ENCODE assay signal across 21 cellular contexts in genomic region chr6:44110966-44111365, GRCh38. TPM values are rescaled to one million over a fixed set of nuclear protein-coding genes. Genes with fewer than 3 reads are reported as not detected.
DNase-seq lines count a peak whose midpoint lies in the region; ATAC-seq, FAIRE-seq and TF ChIP-seq lines count a peak whose summit lies in the region.
"Had no signal": no experiment of that assay in that cellular context is flagged by ENCODE, and none has a peak within 500 bp of the region (broad histone marks: within the 10 kb centered on the region; RNA-seq: fewer than 3 reads in every experiment).

No MANE protein-coding gene starts in this region.

- no peak for TF ChIP-seq RAD21 in HepG2 (CRISPR knock-in tag; IDR thresholded peaks at IDR 0.05)

- no peak for TF ChIP-seq CTCF in HepG2 (CRISPR knock-in tag; IDR thresholded peaks at IDR 0.05)
- TF ChIP-seq CTCF in right lobe of liver (IDR thresholded peaks at IDR 0.05) = no peak
- TF ChIP-seq CTCF in VCaP (conservative IDR thresholded peaks at IDR 0.05) = no peak
- no peak for TF ChIP-seq CTCF in testis (IDR thresholded peaks at IDR 0.05)

- POLR2A ChIA-PET in HepG2 (lab: Yijun Ruan, JAX) = interaction anchor here (1.4 to 2.5 kb wide), 9 partner anchors 10 to 481 kb away, joined by 3 to 27 read pairs (median 16); partner anchors contain the start of genes GTPBP2, HSP90AB1, MRPL14 and SLC35B2

- peak overlapping the region in 4 of 6 donors; percentile 2 to 78 (median 8) for H3K27ac Mint-ChIP-seq in immature natural killer cell
- H3K27ac Mint-ChIP-seq: CD4-positive, alpha-beta T cell had no signal

- TF ChIP-seq EP300 in HepG2 (IDR thresholded peaks at IDR 0.05; ENCODE audit: low read depth in 2 of 2, low read length in 2 of 2) = no peak
- no peak for TF ChIP-seq EP300 in HepG2 (CRISPR knock-in tag; IDR thresholded peaks at IDR 0.05; ENCODE audit: borderline replicate concordance)

- H3K9ac ChIP-seq in HepG2 (ENCODE audit: insufficient read depth, low read depth, low read length) = no peak overlapping the region
- H3K9ac ChIP-seq: KMS-11 had no signal

- no peaks in the 10 kb centered on the region for H3K9me3 Mint-ChIP-seq in immature natural killer cell
- H3K9me3 Mint-ChIP-seq: CD4-positive, alpha-beta T cell had no signal

- TSS peak; percentile 29 for BruUV-seq in HepG2 (replicated peaks; lab: Mats Ljungman, UMichigan)

- TF ChIP-seq POLR2A in HepG2 (IDR thresholded peaks at IDR 0.05; ENCODE audit: insufficient read depth in 1 of 2, low read depth in 2 of 2, low read length in 2 of 2) (0 out of 4 replicates have a peak, but pooled peaks of 1 of the 2 experiments have one; percentile 4), right lobe of liver (IDR thresholded peaks at IDR 0.05) (no peak), testis (IDR thresholded peaks at IDR 0.05) (no peak)

- H3K27ac ChIP-seq in HepG2 (ENCODE audit: extremely low read length, insufficient read depth, low read length) (peak overlapping the region; percentile 63), right lobe of liver (no peak overlapping the region), VCaP (peak overlapping the region; percentile 52), testis (no peak overlapping the region)
- H3K27ac ChIP-seq: HL-60, KMS-11 had no signal

- peaks cover 74% of the 10 kb centered on the region for H3K4me1 ChIP-seq in HepG2 (ENCODE audit: insufficient read depth, low read length)
- peaks cover 0 to 58% (median 22%) of the 10 kb centered on the region in 4 donors for H3K4me1 ChIP-seq in right lobe of liver
- peaks cover 22% of the 10 kb centered on the region for H3K4me1 ChIP-seq in testis

- CTCF ChIA-PET in HepG2 (lab: Yijun Ruan, JAX; ENCODE audit: low intra/inter-chr PET ratio, low total read pairs) = no interaction called here

- H3K4me3 Mint-ChIP-seq in immature natural killer cell = no peak overlapping the region
- H3K4me3 Mint-ChIP-seq: CD4-positive, alpha-beta T cell had no signal

- peaks cover 6% of the 10 kb centered on the region; the same call in 1 of the 2 replicates for H4K20me1 ChIP-seq in HepG2 (ENCODE audit: insufficient read depth, low read length)

- H3K79me2 ChIP-seq in HepG2 (ENCODE audit: insufficient read depth, low read length) = peaks cover 38% of the 10 kb centered on the region

- no peak for FAIRE-seq in HepG2 (lab: Jason Lieb, UNC)
- FAIRE-seq: RCC 7860 had no signal

- in situ Hi-C loops in HepG2 (cut with HindIII; ENCODE audit: extremely low pct_ligation_motif_present, low pct_unique_long_range_greater_than_20kb) = no loop called here

- H3K4me1 Mint-ChIP-seq in immature natural killer cell = peaks cover 4 to 37% of the 10 kb centered on the region in 2 donors

- H3K27me3 ChIP-seq in HepG2 (ENCODE audit: control insufficient read depth in 1 of 2, insufficient read depth in 2 of 2, low read length in 2 of 2) = no peaks in the 10 kb centered on the region
- H3K27me3 ChIP-seq in right lobe of liver = no peaks in the 10 kb centered on the region
- H3K27me3 ChIP-seq in testis = no peaks in the 10 kb centered on the region
- H3K27me3 ChIP-seq: MG63 had no signal

- ATAC-seq in HepG2 = no peak
- ATAC-seq in right lobe of liver = no peak

- DNase-seq in HepG2 (ENCODE audit: low spot score) = no peak
- no peak for DNase-seq in right lobe of liver
- DNase-seq in immature natural killer cell = no peak
- no peak for DNase-seq in hypothalamus (lab: John Stamatoyannopoulos, UW)
- no peak for DNase-seq in testis
- no peak for DNase-seq in NCI-H1105 treated with DMSO at 0.1 percent for 48 hours (lab: John Stamatoyannopoulos, UW)
- DNase-seq in KG1 (lab: John Stamatoyannopoulos, UW) = no peak
- DNase-seq: ACHN; CD4-positive, alpha-beta T cell; DMS 273 treated with DMSO at 0.1 percent for 48 hours; MG63; NCI-H2029; NCI-H2171 treated with DMSO at 0.1 percent for 48 hours; SIG-M5 had no signal

- H3K27me3 Mint-ChIP-seq in immature natural killer cell (ENCODE audit: low read depth in 3 of 3) = no peaks in the 10 kb centered on the region
- H3K27me3 Mint-ChIP-seq: CD4-positive, alpha-beta T cell had no signal

- H3K4me3 ChIP-seq in HepG2 (replicated peaks in 1 of 3; ENCODE audit: insufficient read depth in 1 of 3, low read depth in 2 of 3, low read length in 3 of 3) (no peak overlapping the region), right lobe of liver (no peak overlapping the region), testis (no peak overlapping the region)
- H3K4me3 ChIP-seq: MG63 had no signal

- intact Hi-C loops in HepG2 (cut with micrococcal nuclease; ENCODE audit: unreplicated experiment) = loop anchor here (5.0 kb wide), 1 partner anchor 126 kb away; no protein-coding TSS in a partner anchor
- intact Hi-C loops in right lobe of liver (cut with DNase I) = no loop called here
- intact Hi-C loops in testis (cut with DNase I; ENCODE audit: low total_unique reads) = no loop called here

- H3K36me3 ChIP-seq in HepG2 (replicated peaks in 1 of 2; ENCODE audit: control insufficient read depth in 1 of 2, insufficient read depth in 2 of 2, low read length in 2 of 2) (peaks cover 34 to 77% of the 10 kb centered on the region in 2 experiments), right lobe of liver (peaks cover 0 to 10% (median 2%) of the 10 kb centered on the region in 4 donors), testis (ENCODE audit: low read depth, missing control alignments) (no peaks in the 10 kb centered on the region)

- H3K9me3 ChIP-seq in HepG2 (ENCODE audit: low read length) (no peaks in the 10 kb centered on the region), right lobe of liver (no peaks in the 10 kb centered on the region), testis (no peaks in the 10 kb centered on the region)
- H3K9me3 ChIP-seq: MG63 had no signal

- 98% methylated on average over 3 of the region's 3 CpGs for WGBS in HepG2 (ENCODE audit: low lambda C conversion rate)
- WGBS in right lobe of liver (ENCODE audit: insufficient coverage, low coverage, low lambda C conversion rate, missing lambda C conversion rate) = 97% methylated on average over 3 of the region's 3 CpGs
- WGBS in testis, 2 donors = 96 to 98% methylated on average over 3 of the region's 3 CpGs

- H2AFZ ChIP-seq in HepG2 (ENCODE audit: low read length) = no peak overlapping the region

- H3K4me2 ChIP-seq in HepG2 (ENCODE audit: low read depth, low read length) = no peak overlapping the region
- H3K4me2 ChIP-seq: KMS-11 had no signal

- peaks cover 3 to 40% (median 10%) of the 10 kb centered on the region in 3 donors for H3K36me3 Mint-ChIP-seq in immature natural killer cell

RNA-seq across cellular contexts. Expression of gene MRPL14, which starts 16.3 kb away (rescaled TPM):
- 178 and 191 TPM in 2 replicates for total RNA-seq in HepG2 (2016; rRNA removed; fragmentation: Illumina TruSeq; extraction: Trizol)
- 169 and 189 TPM in 2 replicates for total RNA-seq in HepG2 (2016; cell fraction: cytosol; rRNA removed; fragmentation: Illumina TruSeq; extraction: Trizol; ENCODE audit: low read depth)
- total RNA-seq in HepG2 (2016; cell fraction: insoluble cytoplasmic fraction; rRNA removed; fragmentation: Illumina TruSeq; extraction: Trizol) = 186 and 208 TPM in 2 replicates
- 148 and 200 TPM in 2 replicates for total RNA-seq in HepG2 (2016; cell fraction: membrane; rRNA removed; fragmentation: Illumina TruSeq; extraction: Trizol)
- 65.1 and 65.8 TPM in 2 replicates for total RNA-seq in HepG2 (2016; cell fraction: nucleus; rRNA removed; fragmentation: Illumina TruSeq; extraction: Trizol)
- 157 and 166 TPM in 2 replicates for polyA plus RNA-seq in HepG2 (2011; rRNA removed)
- polyA plus RNA-seq in HepG2 (2011; cell fraction: cytosol; rRNA removed) = 144 and 170 TPM in 2 replicates
- polyA plus RNA-seq in HepG2 (2011; cell fraction: nucleus; rRNA removed) = 42.8 and 46.0 TPM in 2 replicates
- polyA plus RNA-seq in HepG2 (2012) = 135 and 137 TPM in 2 replicates
- 114 and 150 TPM in 2 replicates for polyA plus RNA-seq in HepG2 (2016; cell fraction: cytosol; fragmentation: Illumina TruSeq; extraction: Trizol; ENCODE audit: low read depth)
- 163 and 186 TPM in 2 replicates for polyA plus RNA-seq in HepG2 (2016; cell fraction: insoluble cytoplasmic fraction; fragmentation: Illumina TruSeq; extraction: Trizol; ENCODE audit: low read depth)
- polyA plus RNA-seq in HepG2 (2016; cell fraction: membrane; fragmentation: Illumina TruSeq; extraction: Trizol; ENCODE audit: low read depth) = 111 and 143 TPM in 2 replicates
- polyA plus RNA-seq in HepG2 (2016; cell fraction: nucleus; fragmentation: Illumina TruSeq; extraction: Trizol; ENCODE audit: insufficient read depth, low read depth) = 92.9 and 98.5 TPM in 2 replicates
- 33.2 and 40.9 TPM in 2 replicates for polyA minus RNA-seq in HepG2 (2011; rRNA and poly(A)+ RNA removed; ENCODE audit: low replicate concordance)
- polyA minus RNA-seq in HepG2 (2011; cell fraction: cytosol; rRNA and poly(A)+ RNA removed) = 22.7 and 28.4 TPM in 2 replicates
- polyA minus RNA-seq in HepG2 (2011; cell fraction: nucleus; rRNA and poly(A)+ RNA removed) = 20.0 and 21.5 TPM in 2 replicates
- total RNA-seq in right lobe of liver = 10 to 100 TPM; 26.5 to 70.0 (median 35.4) TPM
- 100 to 1,000 TPM; 107 to 178 (median 120) TPM for polyA plus RNA-seq in immature natural killer cell
- 10 to 100 TPM; 47.6 to 53.5 TPM for total RNA-seq in testis
- 86.5 TPM for polyA plus RNA-seq in testis (ENCODE audit: insufficient read depth, low read depth, low replicate concordance)

RNA-seq across cellular contexts. Expression of gene TMEM63B, which starts 16.4 kb away (rescaled TPM):
- total RNA-seq in HepG2 (2016; rRNA removed; fragmentation: Illumina TruSeq; extraction: Trizol) (13.9 and 27.4 TPM in 2 replicates), right lobe of liver (10 to 100 TPM; 30.6 to 41.0 (median 36.8) TPM), testis (100 to 1,000 TPM; 139 to 170 TPM)
- 5.1 and 5.8 TPM in 2 replicates for total RNA-seq in HepG2 (2016; cell fraction: cytosol; rRNA removed; fragmentation: Illumina TruSeq; extraction: Trizol; ENCODE audit: low read depth)
- total RNA-seq in HepG2 (2016; cell fraction: insoluble cytoplasmic fraction; rRNA removed; fragmentation: Illumina TruSeq; extraction: Trizol) = 11.4 and 28.3 TPM in 2 replicates
- 14.9 and 15.8 TPM in 2 replicates for total RNA-seq in HepG2 (2016; cell fraction: membrane; rRNA removed; fragmentation: Illumina TruSeq; extraction: Trizol)
- total RNA-seq in HepG2 (2016; cell fraction: nucleus; rRNA removed; fragmentation: Illumina TruSeq; extraction: Trizol) = 28.7 and 33.8 TPM in 2 replicates
- polyA plus RNA-seq in HepG2 (2011; rRNA removed) (75.8 and 83.8 TPM in 2 replicates), immature natural killer cell (1 to 10 TPM in 2 of 3 donors, under 1 TPM in 1; 0.25 to 1.7 (median 1.5) TPM), testis (ENCODE audit: insufficient read depth, low read depth, low replicate concordance) (79.0 TPM)
- 81.0 and 82.0 TPM in 2 replicates for polyA plus RNA-seq in HepG2 (2011; cell fraction: cytosol; rRNA removed)
- 185 and 224 TPM in 2 replicates for polyA plus RNA-seq in HepG2 (2011; cell fraction: nucleus; rRNA removed)
- 37.7 and 41.7 TPM in 2 replicates for polyA plus RNA-seq in HepG2 (2012)
- 5.0 and 5.6 TPM in 2 replicates for polyA plus RNA-seq in HepG2 (2016; cell fraction: cytosol; fragmentation: Illumina TruSeq; extraction: Trizol; ENCODE audit: low read depth)
- 13.6 and 16.8 TPM in 2 replicates for polyA plus RNA-seq in HepG2 (2016; cell fraction: insoluble cytoplasmic fraction; fragmentation: Illumina TruSeq; extraction: Trizol; ENCODE audit: low read depth)
- 10.0 and 10.2 TPM in 2 replicates for polyA plus RNA-seq in HepG2 (2016; cell fraction: membrane; fragmentation: Illumina TruSeq; extraction: Trizol; ENCODE audit: low read depth)
- 69.5 and 76.1 TPM in 2 replicates for polyA plus RNA-seq in HepG2 (2016; cell fraction: nucleus; fragmentation: Illumina TruSeq; extraction: Trizol; ENCODE audit: insufficient read depth, low read depth)
- 62.2 and 179 TPM in 2 replicates for polyA minus RNA-seq in HepG2 (2011; rRNA and poly(A)+ RNA removed; ENCODE audit: low replicate concordance)
- 36.8 and 42.0 TPM in 2 replicates for polyA minus RNA-seq in HepG2 (2011; cell fraction: cytosol; rRNA and poly(A)+ RNA removed)
- 36.6 and 36.8 TPM in 2 replicates for polyA minus RNA-seq in HepG2 (2011; cell fraction: nucleus; rRNA and poly(A)+ RNA removed)

RNA-seq across cellular contexts. Expression of gene CAPN11, which starts 47.7 kb away (rescaled TPM):
- total RNA-seq in HepG2 (2016; rRNA removed; fragmentation: Illumina TruSeq; extraction: Trizol) = 0.07 TPM in 1 of 2 replicates, not detected in the other
- total RNA-seq in HepG2 (2016; cell fraction: cytosol; rRNA removed; fragmentation: Illumina TruSeq; extraction: Trizol; ENCODE audit: low read depth) = not detected in 2 replicates
- not detected in 2 replicates for total RNA-seq in HepG2 (2016; cell fraction: insoluble cytoplasmic fraction; rRNA removed; fragmentation: Illumina TruSeq; extraction: Trizol)
- not detected in 2 replicates for total RNA-seq in HepG2 (2016; cell fraction: membrane; rRNA removed; fragmentation: Illumina TruSeq; extraction: Trizol)
- not detected in 2 replicates for total RNA-seq in HepG2 (2016; cell fraction: nucleus; rRNA removed; fragmentation: Illumina TruSeq; extraction: Trizol)
- 0.11 and 0.13 TPM in 2 replicates for polyA plus RNA-seq in HepG2 (2011; rRNA removed)
- 0.03 and 0.05 TPM in 2 replicates for polyA plus RNA-seq in HepG2 (2011; cell fraction: cytosol; rRNA removed)
- 0.71 and 0.74 TPM in 2 replicates for polyA plus RNA-seq in HepG2 (2011; cell fraction: nucleus; rRNA removed)
- polyA plus RNA-seq in HepG2 (2012) = 0.07 and 0.09 TPM in 2 replicates
- not detected in 2 replicates for polyA plus RNA-seq in HepG2 (2016; cell fraction: cytosol; fragmentation: Illumina TruSeq; extraction: Trizol; ENCODE audit: low read depth)
- not detected in 2 replicates for polyA plus RNA-seq in HepG2 (2016; cell fraction: insoluble cytoplasmic fraction; fragmentation: Illumina TruSeq; extraction: Trizol; ENCODE audit: low read depth)
- not detected in 2 replicates for polyA plus RNA-seq in HepG2 (2016; cell fraction: membrane; fragmentation: Illumina TruSeq; extraction: Trizol; ENCODE audit: low read depth)
- not detected in 2 replicates for polyA plus RNA-seq in HepG2 (2016; cell fraction: nucleus; fragmentation: Illumina TruSeq; extraction: Trizol; ENCODE audit: insufficient read depth, low read depth)
- polyA minus RNA-seq in HepG2 (2011; rRNA and poly(A)+ RNA removed; ENCODE audit: low replicate concordance) = 0.07 TPM in 1 of 2 replicates, not detected in the other
- polyA minus RNA-seq in HepG2 (2011; cell fraction: cytosol; rRNA and poly(A)+ RNA removed) = not detected in 2 replicates
- 0.37 TPM in 1 of 2 replicates, not detected in the other for polyA minus RNA-seq in HepG2 (2011; cell fraction: nucleus; rRNA and poly(A)+ RNA removed)
- under 1 TPM in 2 of 6 experiments, not detected in 4; 0.22 to 0.31 TPM for total RNA-seq in right lobe of liver
- polyA plus RNA-seq in immature natural killer cell = under 1 TPM in 1 of 3 donors, not detected in 2; 0.29 TPM
- total RNA-seq in testis = 10 to 100 TPM; 20.5 to 23.5 TPM
- polyA plus RNA-seq in testis (ENCODE audit: insufficient read depth, low read depth, low replicate concordance) = 115 TPM
- total RNA-seq: Daoy, H4, NCI-H460 had no signal

Comparison
In these comparisons a context has a peak if more than half of its experiments do, and no peak if none do; other contexts are left out.
1. H3K27ac ChIP-seq: peak in HepG2 (single experiment) and VCaP (single experiment); none in right lobe of liver (0 of 3) and testis (0 of 2).
2. RNA of gene CAPN11, which starts 47.7 kb away (total RNA-seq): 20.5 to 23.5 TPM in testis; 0.22 to 0.31 TPM in right lobe of liver and 0.07 TPM in HepG2; every median in the first group is over 10 times any median in the second.